In the genomic region with DNA sequence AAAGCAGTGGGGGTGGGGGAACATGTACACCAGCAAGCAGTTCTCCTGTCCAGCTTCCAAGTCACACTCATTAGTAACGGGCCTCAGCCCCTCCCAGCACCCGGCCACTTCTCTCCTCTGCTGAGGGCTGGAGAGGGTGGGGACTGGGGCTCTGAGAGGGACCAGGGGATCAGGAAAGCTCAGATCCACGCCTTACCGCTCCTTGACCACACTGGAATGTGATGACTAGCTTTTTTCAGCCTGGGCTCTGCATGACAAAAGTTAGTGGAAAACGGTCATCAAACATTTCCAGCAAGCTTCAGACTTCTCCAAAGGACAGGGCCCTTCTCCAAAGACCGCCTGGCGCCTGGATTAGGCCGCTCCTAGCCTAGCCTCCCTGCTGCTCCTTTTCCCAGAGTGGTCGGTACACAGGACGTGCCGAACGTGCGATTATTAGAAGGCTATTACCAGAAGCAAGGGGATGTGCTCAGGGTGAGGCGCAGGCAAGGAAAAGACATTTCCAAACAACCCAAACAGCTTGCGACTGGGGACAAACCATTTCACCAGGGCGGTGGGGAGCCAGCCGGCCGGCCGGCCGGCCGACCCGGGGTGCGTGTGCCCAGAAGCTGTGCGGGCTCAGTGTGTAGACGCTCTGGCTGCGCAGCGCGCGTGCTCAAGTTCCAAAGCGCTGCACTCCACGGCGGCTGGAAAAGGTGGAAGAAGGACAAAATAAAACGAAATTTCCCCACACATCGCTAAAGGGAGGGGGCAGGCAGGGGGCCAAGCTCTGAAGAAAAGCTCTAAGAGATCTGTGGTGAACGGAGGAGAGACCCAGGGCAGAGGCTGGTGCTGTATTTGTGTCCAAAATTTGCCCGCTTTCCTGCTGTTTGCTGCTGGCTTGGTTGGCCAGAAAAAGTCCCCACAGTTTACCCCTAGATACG, we compare ENCODE assay signal across 8 cellular contexts. TPM values are rescaled to one million over a fixed set of nuclear protein-coding genes. Genes with fewer than 3 reads are reported as not detected.
DNase-seq lines count a peak whose midpoint lies in the region; ATAC-seq and TF ChIP-seq lines count a peak whose summit lies in the region.

No MANE protein-coding gene starts in this region.

- WGBS in mammary epithelial cell (ENCODE audit: low coverage, missing lambda C conversion rate), result 59% methylated on average over 19 of the region's 37 CpGs

- H3K36me3 ChIP-seq in mammary epithelial cell (ENCODE audit: insufficient read depth, low read length) (no peaks in the 10 kb centered on the region), skeletal muscle tissue (ENCODE audit: control insufficient read depth in 3 of 3, insufficient read depth in 3 of 3, low read length in 3 of 3) (no peaks in the 10 kb centered on the region)

- H3K27me3 Mint-ChIP-seq in immature natural killer cell (ENCODE audit: low read depth in 3 of 3), result peaks cover 6 to 9% (median 7%) of the 10 kb centered on the region in 3 donors

- intact Hi-C loops in Right ventricle myocardium inferior (cut with DNase I), result loop anchor here (5.0 kb wide), 1 partner anchor 66 kb away; a partner anchor contains a TSS
- intact Hi-C loops in cardiac septum (cut with DNase I), result loop anchor here (1.0 kb wide), 1 partner anchor 68 kb away; a partner anchor contains a TSS
- intact Hi-C loops in mammary epithelial cell (cut with micrococcal nuclease), result no loop called here

- dilution Hi-C loops in mammary epithelial cell (cut with HindIII; ENCODE audit: low sequenced_read_pairs), result no loop called here

- peak overlapping the region; percentile 81 for H2AFZ ChIP-seq in mammary epithelial cell (ENCODE audit: low read depth, low read length)

- DNase-seq in Right ventricle myocardium inferior (ENCODE audit: missing footprints) (peak; percentile 74), cardiac septum (ENCODE audit: low spot score) (no peak), MV-4-11 (lab: John Stamatoyannopoulos, UW) (peak; percentile 14), mammary epithelial cell (peak; percentile 40), immature natural killer cell (no peak), Kasumi-1 (lab: John Stamatoyannopoulos, UW) (no peak)

- H3K4me3 Mint-ChIP-seq in immature natural killer cell, result peak overlapping the region; percentile 71 to 88 (median 86)

- no peak overlapping the region for H3K27ac Mint-ChIP-seq in immature natural killer cell

- H3K4me2 ChIP-seq in mammary epithelial cell (ENCODE audit: insufficient read depth, low read depth, low read length), result peak overlapping the region; percentile 69

- H3K4me1 Mint-ChIP-seq in immature natural killer cell, result peaks cover 4 to 15% of the 10 kb centered on the region in 2 donors

- H3K36me3 Mint-ChIP-seq in immature natural killer cell, result no peaks in the 10 kb centered on the region

- CTCF ChIA-PET in mammary epithelial cell (lab: Charles Lee; ENCODE audit: low non-redundant PET), result no interaction called here

- H3K9me3 ChIP-seq in mammary epithelial cell (replicated peaks; ENCODE audit: insufficient read depth, low read length) (no peaks in the 10 kb centered on the region), skeletal muscle tissue (ENCODE audit: control insufficient read depth in 3 of 3, low read length in 3 of 3) (no peaks in the 10 kb centered on the region)

- no TSS peak for BruUV-seq in mammary epithelial cell (replicated peaks; lab: Mats Ljungman, UMichigan)

- no peaks in the 10 kb centered on the region for H3K9me3 Mint-ChIP-seq in immature natural killer cell

- H3K27me3 ChIP-seq in mammary epithelial cell (ENCODE audit: insufficient read depth, low read length), result no peaks in the 10 kb centered on the region
- no peaks in the 10 kb centered on the region for H3K27me3 ChIP-seq in skeletal muscle tissue (ENCODE audit: control insufficient read depth in 3 of 3, insufficient read depth in 3 of 3, low read length in 3 of 3)

- in situ Hi-C loops in mammary epithelial cell (cut with MboI; ENCODE audit: low sequenced_read_pairs in 2 of 2), result no loop called here

- H4K20me1 ChIP-seq in mammary epithelial cell (ENCODE audit: insufficient read depth, low read length), result no peaks in the 10 kb centered on the region

- ATAC-seq in Right ventricle myocardium inferior (peak; percentile 86), HG03565 (IDR thresholded peaks at IDR 0.05; ENCODE audit: unreplicated experiment) (no peak)

- peaks cover 13% of the 10 kb centered on the region for H3K4me1 ChIP-seq in mammary epithelial cell (ENCODE audit: insufficient read depth, low read length)
- peaks cover 4 to 7% (median 6%) of the 10 kb centered on the region in 3 donors for H3K4me1 ChIP-seq in skeletal muscle tissue (ENCODE audit: control insufficient read depth in 3 of 3, insufficient read depth in 3 of 3, low read length in 3 of 3)

- H3K4me3 ChIP-seq in mammary epithelial cell (replicated peaks in 1 of 3; ENCODE audit: insufficient read depth in 1 of 3, low read depth in 2 of 3, low read length in 3 of 3) (peak overlapping the region in 2 of 3 experiments; percentile 19 to 29), skeletal muscle tissue (ENCODE audit: low read length in 3 of 3) (peak overlapping the region; percentile 66 to 80 (median 75))

- peak overlapping the region; percentile 16 for H3K27ac ChIP-seq in mammary epithelial cell (ENCODE audit: insufficient read depth, low read depth, low read length)
- H3K27ac ChIP-seq in skeletal muscle tissue (ENCODE audit: low read depth, low read length), result peak overlapping the region; percentile 68

- H3K79me2 ChIP-seq in mammary epithelial cell (ENCODE audit: insufficient read depth, low read length), result no peaks in the 10 kb centered on the region

- TF ChIP-seq CTCF in mammary epithelial cell (conservative IDR thresholded peaks at IDR 0.05 in 1 of 2, IDR thresholded peaks at IDR 0.05 in 1 of 2; ENCODE audit: extremely low read depth in 1 of 2, insufficient read depth in 1 of 2, low read depth in 1 of 2, low read length in 2 of 2), result no peak

- no peak overlapping the region for H3K9ac ChIP-seq in mammary epithelial cell (ENCODE audit: insufficient read depth, low read length)
- peak overlapping the region; percentile 64 to 79 (median 78) for H3K9ac ChIP-seq in skeletal muscle tissue (ENCODE audit: low read depth in 1 of 3, low read length in 3 of 3)

RNA-seq across cellular contexts. Expression of a gene that starts 51.0 kb away (rescaled TPM):
- total RNA-seq in Right ventricle myocardium inferior (195 TPM), cardiac septum (155 TPM), mammary epithelial cell (100 to 1,000 TPM; 375 to 388 TPM), skeletal muscle tissue (71.5 TPM)
- polyA plus RNA-seq in mammary epithelial cell (339 TPM), immature natural killer cell (100 to 1,000 TPM in 1 of 3 donors, 10 to 100 TPM in 2; 83.8 to 121 (median 93.9) TPM)
- polyA minus RNA-seq in mammary epithelial cell, result 575 TPM

Comparison
In these comparisons a context has a peak if more than half of its experiments do, and no peak if none do; other contexts are left out.
1. DNase-seq: peak in Right ventricle myocardium inferior (single experiment), MV-4-11 (single experiment) and mammary epithelial cell (single experiment); none in cardiac septum (single experiment), immature natural killer cell (0 of 3) and Kasumi-1 (0 of 2).